Comparison of ENCODE assay signal across 22 cellular contexts in the genomic region with DNA sequence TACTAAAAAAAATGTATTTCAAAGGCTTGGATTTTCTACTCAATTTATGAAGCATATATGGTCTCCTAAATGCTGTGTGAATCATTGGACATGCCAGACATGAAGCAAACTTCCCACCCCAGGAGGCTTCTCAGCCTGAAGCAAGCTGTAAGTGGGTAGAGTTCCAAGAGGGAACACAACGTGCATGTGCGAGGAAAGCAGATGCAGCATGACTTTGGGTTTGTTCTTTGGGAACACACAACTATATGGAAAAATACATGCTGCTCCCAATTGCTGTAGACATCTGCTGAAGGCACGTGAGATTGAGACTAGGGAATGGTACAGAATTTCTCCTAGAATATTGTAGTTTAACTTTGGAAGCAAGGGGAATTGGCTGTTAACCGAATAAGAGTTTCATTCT. TPM values are rescaled to one million over a fixed set of nuclear protein-coding genes. Genes with fewer than 3 reads are reported as not detected.
DNase-seq lines count a peak whose midpoint lies in the region; ATAC-seq and TF ChIP-seq lines count a peak whose summit lies in the region.
"Had no signal": no experiment of that assay in that cellular context is flagged by ENCODE, and none has a peak within 500 bp of the region (broad histone marks: within the 10 kb centered on the region; RNA-seq: fewer than 3 reads in every experiment).

No MANE protein-coding gene starts in this region.

- H3K27me3 ChIP-seq in GM23338 (ENCODE audit: insufficient read depth) (no peaks in the 10 kb centered on the region), dorsolateral prefrontal cortex (peaks cover 0 to 2% (median 0%) of the 10 kb centered on the region in 45 donors), testis (no peaks in the 10 kb centered on the region)
- H3K27me3 ChIP-seq: BLaER1 had no signal

- no peaks in the 10 kb centered on the region for H3K36me3 ChIP-seq in GM23338 (ENCODE audit: insufficient read depth)
- no peaks in the 10 kb centered on the region for H3K36me3 ChIP-seq in testis (ENCODE audit: low read depth, missing control alignments)
- H3K36me3 ChIP-seq: BLaER1 had no signal

- H3K27ac ChIP-seq in GM23338 (ENCODE audit: low read depth) (no peak overlapping the region), dorsolateral prefrontal cortex (peak overlapping the region in 5 of 59 donors; percentile 17 to 60 (median 30)), testis (no peak overlapping the region)
- H3K27ac ChIP-seq: BLaER1, PC-9 had no signal

- no peak overlapping the region for H3K4me3 Mint-ChIP-seq in GM23338
- no peak overlapping the region for H3K4me3 Mint-ChIP-seq in nephron progenitor cell
- no peak overlapping the region for H3K4me3 Mint-ChIP-seq in natural killer cell treated with Interleukin-12 subunit alpha and Interleukin-12 subunit beta and Interleukin-15 and Interleukin-18, amount 100 ng/mL, for 72 hours
- H3K4me3 Mint-ChIP-seq: CD4-positive, alpha-beta T cell had no signal

- 0 out of 2 replicates have a peak overlapping the region, but pooled peaks have one; percentile 23 for H2AFZ ChIP-seq in GM23338
- H2AFZ ChIP-seq: PC-9 had no signal

- no peak overlapping the region for H3K4me2 ChIP-seq in GM23338
- H3K4me2 ChIP-seq: BLaER1, PC-9 had no signal

- H3K4me1 ChIP-seq in GM23338 (ENCODE audit: insufficient read depth): peaks cover 11% of the 10 kb centered on the region; the same call in 1 of the 2 replicates
- no peaks in the 10 kb centered on the region for H3K4me1 ChIP-seq in testis
- H3K4me1 ChIP-seq: BLaER1 had no signal

- H3K4me3 ChIP-seq in GM23338: no peak overlapping the region
- H3K4me3 ChIP-seq in dorsolateral prefrontal cortex: no peak overlapping the region
- no peak overlapping the region for H3K4me3 ChIP-seq in testis
- H3K4me3 ChIP-seq: BLaER1, GM12878, PC-9 had no signal

- H4K20me1 ChIP-seq in GM23338 (replicated peaks; ENCODE audit: insufficient read depth): no peaks in the 10 kb centered on the region
- H4K20me1 ChIP-seq: BLaER1 had no signal

- ATAC-seq in GM23338 (no peak), HG02759 (IDR thresholded peaks at IDR 0.05; ENCODE audit: unreplicated experiment) (no peak)
- ATAC-seq in natural killer cell treated with Interleukin-12 subunit alpha and Interleukin-12 subunit beta and Interleukin-15 and Interleukin-18, amount 100 ng/mL, for 72 hours: no peak
- ATAC-seq: GM12878 had no signal

- H3K4me1 Mint-ChIP-seq in GM23338: peaks cover 2% of the 10 kb centered on the region; the same call in 2 of the 3 replicates
- peaks cover 49% of the 10 kb centered on the region for H3K4me1 Mint-ChIP-seq in nephron progenitor cell
- no peaks in the 10 kb centered on the region for H3K4me1 Mint-ChIP-seq in natural killer cell treated with Interleukin-12 subunit alpha and Interleukin-12 subunit beta and Interleukin-15 and Interleukin-18, amount 100 ng/mL, for 72 hours (ENCODE audit: low read depth in 2 of 2)

- H3K36me3 Mint-ChIP-seq in GM23338 (ENCODE audit: low read depth): no peaks in the 10 kb centered on the region; the same call in 2 of the 3 replicates
- H3K36me3 Mint-ChIP-seq in nephron progenitor cell (ENCODE audit: low read depth): peaks cover 24% of the 10 kb centered on the region
- H3K36me3 Mint-ChIP-seq in natural killer cell treated with Interleukin-12 subunit alpha and Interleukin-12 subunit beta and Interleukin-15 and Interleukin-18, amount 100 ng/mL, for 72 hours: no peaks in the 10 kb centered on the region

- H3K9me2 ChIP-seq in GM23338 (ENCODE audit: insufficient read depth): no peaks in the 10 kb centered on the region

- no peaks in the 10 kb centered on the region for H3K79me2 ChIP-seq in GM23338 (replicated peaks; ENCODE audit: insufficient read depth)

- no peaks in the 10 kb centered on the region for H3K9me3 ChIP-seq in testis
- H3K9me3 ChIP-seq: BLaER1 had no signal

- peaks cover 3% of the 10 kb centered on the region; the same call in 1 of the 3 replicates for H3K9me3 Mint-ChIP-seq in GM23338
- peaks cover 8% of the 10 kb centered on the region for H3K9me3 Mint-ChIP-seq in nephron progenitor cell
- H3K9me3 Mint-ChIP-seq in natural killer cell treated with Interleukin-12 subunit alpha and Interleukin-12 subunit beta and Interleukin-15 and Interleukin-18, amount 100 ng/mL, for 72 hours: no peaks in the 10 kb centered on the region
- H3K9me3 Mint-ChIP-seq: CD4-positive, alpha-beta T cell had no signal

- intact Hi-C loops in dorsolateral prefrontal cortex (cut with DNase I): no loop called here
- intact Hi-C loops in testis (cut with DNase I; ENCODE audit: low total_unique reads): no loop called here

- no peaks in the 10 kb centered on the region for H3F3A ChIP-seq in GM23338 (replicated peaks; ENCODE audit: low read depth)

- H3K27ac Mint-ChIP-seq in GM23338 (no peak overlapping the region), nephron progenitor cell (peak overlapping the region; percentile 64)
- no peak overlapping the region for H3K27ac Mint-ChIP-seq in natural killer cell treated with Interleukin-12 subunit alpha and Interleukin-12 subunit beta and Interleukin-15 and Interleukin-18, amount 100 ng/mL, for 72 hours
- H3K27ac Mint-ChIP-seq: CD4-positive, alpha-beta T cell had no signal

- H3K27me3 Mint-ChIP-seq in GM23338 (ENCODE audit: insufficient read depth, low read depth, poor library complexity) (no peaks in the 10 kb centered on the region), nephron progenitor cell (ENCODE audit: low read depth, poor library complexity) (no peaks in the 10 kb centered on the region)
- peaks cover 0 to 8% of the 10 kb centered on the region in 2 donors for H3K27me3 Mint-ChIP-seq in natural killer cell treated with Interleukin-12 subunit alpha and Interleukin-12 subunit beta and Interleukin-15 and Interleukin-18, amount 100 ng/mL, for 72 hours

- WGBS in testis, 2 donors: 65 to 67% methylated on average over 4 of the region's 4 CpGs

- DNase-seq in GM23338 (ENCODE audit: low spot score) (no peak), dorsolateral prefrontal cortex (peak in 9 of 10 donors; percentile 5 to 69 (median 46)), nephron progenitor cell (no peak), superior temporal gyrus (ENCODE audit: extremely low spot score) (peak; percentile 55), testis (no peak)
- DNase-seq in natural killer cell treated with Interleukin-12 subunit alpha and Interleukin-12 subunit beta and Interleukin-15 and Interleukin-18, amount 100 ng/mL, for 72 hours (ENCODE audit: low spot score): no peak
- DNase-seq: CD4-positive, alpha-beta T cell; COR-L47; DMS 273 treated with DMSO at 0.1 percent for 48 hours; DMS79 treated with DMSO at 0.1 percent for 48 hours; H7; NCI-H1092 treated with DMSO at 0.1 percent for 48 hours; NCI-H1436 treated with DMSO at 0.1 percent for 48 hours; NCI-H1930; NCI-H2227 treated with DMSO at 0.1 percent for 48 hours; NCI-H510A treated with DMSO at 0.1 percent for 48 hours; RPMI8226; SHP77 had no signal

- TF ChIP-seq POLR2A in testis (IDR thresholded peaks at IDR 0.05): no peak

- no peak for TF ChIP-seq CTCF in GM23338 (conservative IDR thresholded peaks at IDR 0.05; ENCODE audit: low read depth in 2 of 2)
- TF ChIP-seq CTCF in dorsolateral prefrontal cortex (IDR thresholded peaks at IDR 0.05 in 54 of 56, conservative IDR thresholded peaks at IDR 0.05 in 2 of 56; ENCODE audit: low read depth in 1 of 56, partially characterized antibody in 56 of 56): no peak
- TF ChIP-seq CTCF in nephron progenitor cell (IDR thresholded peaks at IDR 0.05): no peak
- no peak for TF ChIP-seq CTCF in testis (IDR thresholded peaks at IDR 0.05)

TF ChIP-seq in GM23338, 12 proteins besides CTCF, POLR2A, EP300 and RAD21 (continues in another document):
- no peak for TF ChIP-seq EZH2 (IDR thresholded peaks at IDR 0.05; ENCODE audit: low read depth, unreplicated experiment)
- TF ChIP-seq JUNB (IDR thresholded peaks at IDR 0.05; ENCODE audit: unreplicated experiment): no peak
- TF ChIP-seq ZNF114 (CRISPR knock-in tag; IDR thresholded peaks at IDR 0.05): no peak
- no peak for TF ChIP-seq ZNF331 (CRISPR knock-in tag; IDR thresholded peaks at IDR 0.05; ENCODE audit: low read depth)
- TF ChIP-seq, protein P1, sequence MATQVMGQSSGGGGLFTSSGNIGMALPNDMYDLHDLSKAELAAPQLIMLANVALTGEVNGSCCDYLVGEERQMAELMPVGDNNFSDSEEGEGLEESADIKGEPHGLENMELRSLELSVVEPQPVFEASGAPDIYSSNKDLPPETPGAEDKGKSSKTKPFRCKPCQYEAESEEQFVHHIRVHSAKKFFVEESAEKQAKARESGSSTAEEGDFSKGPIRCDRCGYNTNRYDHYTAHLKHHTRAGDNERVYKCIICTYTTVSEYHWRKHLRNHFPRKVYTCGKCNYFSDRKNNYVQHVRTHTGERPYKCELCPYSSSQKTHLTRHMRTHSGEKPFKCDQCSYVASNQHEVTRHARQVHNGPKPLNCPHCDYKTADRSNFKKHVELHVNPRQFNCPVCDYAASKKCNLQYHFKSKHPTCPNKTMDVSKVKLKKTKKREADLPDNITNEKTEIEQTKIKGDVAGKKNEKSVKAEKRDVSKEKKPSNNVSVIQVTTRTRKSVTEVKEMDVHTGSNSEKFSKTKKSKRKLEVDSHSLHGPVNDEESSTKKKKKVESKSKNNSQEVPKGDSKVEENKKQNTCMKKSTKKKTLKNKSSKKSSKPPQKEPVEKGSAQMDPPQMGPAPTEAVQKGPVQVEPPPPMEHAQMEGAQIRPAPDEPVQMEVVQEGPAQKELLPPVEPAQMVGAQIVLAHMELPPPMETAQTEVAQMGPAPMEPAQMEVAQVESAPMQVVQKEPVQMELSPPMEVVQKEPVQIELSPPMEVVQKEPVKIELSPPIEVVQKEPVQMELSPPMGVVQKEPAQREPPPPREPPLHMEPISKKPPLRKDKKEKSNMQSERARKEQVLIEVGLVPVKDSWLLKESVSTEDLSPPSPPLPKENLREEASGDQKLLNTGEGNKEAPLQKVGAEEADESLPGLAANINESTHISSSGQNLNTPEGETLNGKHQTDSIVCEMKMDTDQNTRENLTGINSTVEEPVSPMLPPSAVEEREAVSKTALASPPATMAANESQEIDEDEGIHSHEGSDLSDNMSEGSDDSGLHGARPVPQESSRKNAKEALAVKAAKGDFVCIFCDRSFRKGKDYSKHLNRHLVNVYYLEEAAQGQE (IDR thresholded peaks at IDR 0.05; ENCODE audit: unreplicated experiment): no peak
- no peak for TF ChIP-seq NANOG (IDR thresholded peaks at IDR 0.05; ENCODE audit: borderline replicate concordance)

RNA-seq across cellular contexts. Expression of a gene that starts 55.1 kb away (rescaled TPM):
- total RNA-seq in GM23338 (2014; rRNA removed; shearing (Covaris generic)): not detected in 2 replicates
- polyA plus RNA-seq in GM23338 (2016; fragmentation: Nextera tagmentation; extraction: Ambion mirVana): 0.30 TPM in 1 of 2 replicates, not detected in the other
- total RNA-seq in dorsolateral prefrontal cortex: 10 to 100 TPM in 3 of 120 experiments, 1 to 10 TPM in 115, under 1 TPM in 2; 0.68 to 12.7 (median 4.4) TPM
- not detected for total RNA-seq in natural killer cell treated with Interleukin-12 subunit alpha and Interleukin-12 subunit beta and Interleukin-15 and Interleukin-18, amount 100 ng/mL, for 72 hours
- total RNA-seq in testis: 1 to 10 TPM in 1 of 2 donors, under 1 TPM in 1; 0.06 to 1.5 TPM
- 6.6 TPM for polyA plus RNA-seq in testis (ENCODE audit: insufficient read depth, low read depth, low replicate concordance)
- total RNA-seq: CD4-positive, alpha-beta T cell; GM12878; H7; PC-9 had no signal

Comparison
In these comparisons a context has a peak if more than half of its experiments do, and no peak if none do; other contexts are left out.
1. DNase-seq: peak in dorsolateral prefrontal cortex (9 of 10) and superior temporal gyrus (single experiment); none in GM23338 (single experiment), nephron progenitor cell (single experiment), natural killer cell treated with Interleukin-12 subunit alpha and Interleukin-12 subunit beta and Interleukin-15 and Interleukin-18, amount 100 ng/mL, for 72 hours (single experiment) and testis (single experiment).